Comparison of ENCODE assay signal across 1 cellular context in the genomic region with DNA sequence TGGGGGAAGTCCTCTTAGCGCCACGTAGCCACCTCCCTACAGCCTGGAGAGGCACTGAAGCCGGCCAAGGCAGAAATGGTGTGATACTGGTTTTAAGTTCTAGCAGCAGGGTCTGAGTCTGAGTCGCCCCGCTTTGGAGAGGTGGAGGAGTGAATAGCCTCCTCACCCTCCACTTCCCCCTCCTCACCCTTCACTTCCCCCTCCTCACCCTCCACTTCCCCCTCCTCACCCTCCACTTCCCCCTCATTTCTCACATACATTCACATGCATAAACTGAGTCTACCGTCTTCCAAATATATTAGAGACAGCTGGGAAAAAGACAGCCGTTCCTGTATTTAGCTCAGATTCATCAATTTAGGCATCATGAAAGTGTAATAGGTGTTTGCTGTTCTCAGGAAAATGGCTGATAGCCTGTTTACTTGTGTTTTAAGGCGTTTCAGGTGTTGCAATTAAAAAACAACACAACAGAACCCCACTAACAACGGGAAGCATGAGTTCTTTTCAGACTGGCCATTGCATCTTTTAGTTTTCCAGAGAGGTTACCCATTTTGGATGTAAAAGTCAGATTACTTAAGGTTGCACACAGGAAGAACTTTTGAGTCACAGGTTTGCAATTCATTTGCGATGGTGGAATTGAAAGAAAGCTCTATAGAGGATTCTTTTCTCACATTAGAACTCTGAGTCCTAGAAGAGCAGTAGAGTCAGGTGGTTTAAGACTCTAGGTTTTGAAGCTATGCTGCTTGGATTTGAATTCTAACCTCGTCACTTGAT.
TF ChIP-seq lines count a peak whose summit lies in the region.

No MANE protein-coding gene starts in this region.

TF ChIP-seq in H1, 55 proteins besides CTCF, POLR2A, EP300 and RAD21 (continued from another document):
- no peak for TF ChIP-seq GTF2F1 (IDR thresholded peaks at IDR 0.05; ENCODE audit: borderline replicate concordance, low read depth, low read length)
- no peak for TF ChIP-seq SRF (IDR thresholded peaks at IDR 0.05; ENCODE audit: low read depth, low read length)
- TF ChIP-seq, protein P1, sequence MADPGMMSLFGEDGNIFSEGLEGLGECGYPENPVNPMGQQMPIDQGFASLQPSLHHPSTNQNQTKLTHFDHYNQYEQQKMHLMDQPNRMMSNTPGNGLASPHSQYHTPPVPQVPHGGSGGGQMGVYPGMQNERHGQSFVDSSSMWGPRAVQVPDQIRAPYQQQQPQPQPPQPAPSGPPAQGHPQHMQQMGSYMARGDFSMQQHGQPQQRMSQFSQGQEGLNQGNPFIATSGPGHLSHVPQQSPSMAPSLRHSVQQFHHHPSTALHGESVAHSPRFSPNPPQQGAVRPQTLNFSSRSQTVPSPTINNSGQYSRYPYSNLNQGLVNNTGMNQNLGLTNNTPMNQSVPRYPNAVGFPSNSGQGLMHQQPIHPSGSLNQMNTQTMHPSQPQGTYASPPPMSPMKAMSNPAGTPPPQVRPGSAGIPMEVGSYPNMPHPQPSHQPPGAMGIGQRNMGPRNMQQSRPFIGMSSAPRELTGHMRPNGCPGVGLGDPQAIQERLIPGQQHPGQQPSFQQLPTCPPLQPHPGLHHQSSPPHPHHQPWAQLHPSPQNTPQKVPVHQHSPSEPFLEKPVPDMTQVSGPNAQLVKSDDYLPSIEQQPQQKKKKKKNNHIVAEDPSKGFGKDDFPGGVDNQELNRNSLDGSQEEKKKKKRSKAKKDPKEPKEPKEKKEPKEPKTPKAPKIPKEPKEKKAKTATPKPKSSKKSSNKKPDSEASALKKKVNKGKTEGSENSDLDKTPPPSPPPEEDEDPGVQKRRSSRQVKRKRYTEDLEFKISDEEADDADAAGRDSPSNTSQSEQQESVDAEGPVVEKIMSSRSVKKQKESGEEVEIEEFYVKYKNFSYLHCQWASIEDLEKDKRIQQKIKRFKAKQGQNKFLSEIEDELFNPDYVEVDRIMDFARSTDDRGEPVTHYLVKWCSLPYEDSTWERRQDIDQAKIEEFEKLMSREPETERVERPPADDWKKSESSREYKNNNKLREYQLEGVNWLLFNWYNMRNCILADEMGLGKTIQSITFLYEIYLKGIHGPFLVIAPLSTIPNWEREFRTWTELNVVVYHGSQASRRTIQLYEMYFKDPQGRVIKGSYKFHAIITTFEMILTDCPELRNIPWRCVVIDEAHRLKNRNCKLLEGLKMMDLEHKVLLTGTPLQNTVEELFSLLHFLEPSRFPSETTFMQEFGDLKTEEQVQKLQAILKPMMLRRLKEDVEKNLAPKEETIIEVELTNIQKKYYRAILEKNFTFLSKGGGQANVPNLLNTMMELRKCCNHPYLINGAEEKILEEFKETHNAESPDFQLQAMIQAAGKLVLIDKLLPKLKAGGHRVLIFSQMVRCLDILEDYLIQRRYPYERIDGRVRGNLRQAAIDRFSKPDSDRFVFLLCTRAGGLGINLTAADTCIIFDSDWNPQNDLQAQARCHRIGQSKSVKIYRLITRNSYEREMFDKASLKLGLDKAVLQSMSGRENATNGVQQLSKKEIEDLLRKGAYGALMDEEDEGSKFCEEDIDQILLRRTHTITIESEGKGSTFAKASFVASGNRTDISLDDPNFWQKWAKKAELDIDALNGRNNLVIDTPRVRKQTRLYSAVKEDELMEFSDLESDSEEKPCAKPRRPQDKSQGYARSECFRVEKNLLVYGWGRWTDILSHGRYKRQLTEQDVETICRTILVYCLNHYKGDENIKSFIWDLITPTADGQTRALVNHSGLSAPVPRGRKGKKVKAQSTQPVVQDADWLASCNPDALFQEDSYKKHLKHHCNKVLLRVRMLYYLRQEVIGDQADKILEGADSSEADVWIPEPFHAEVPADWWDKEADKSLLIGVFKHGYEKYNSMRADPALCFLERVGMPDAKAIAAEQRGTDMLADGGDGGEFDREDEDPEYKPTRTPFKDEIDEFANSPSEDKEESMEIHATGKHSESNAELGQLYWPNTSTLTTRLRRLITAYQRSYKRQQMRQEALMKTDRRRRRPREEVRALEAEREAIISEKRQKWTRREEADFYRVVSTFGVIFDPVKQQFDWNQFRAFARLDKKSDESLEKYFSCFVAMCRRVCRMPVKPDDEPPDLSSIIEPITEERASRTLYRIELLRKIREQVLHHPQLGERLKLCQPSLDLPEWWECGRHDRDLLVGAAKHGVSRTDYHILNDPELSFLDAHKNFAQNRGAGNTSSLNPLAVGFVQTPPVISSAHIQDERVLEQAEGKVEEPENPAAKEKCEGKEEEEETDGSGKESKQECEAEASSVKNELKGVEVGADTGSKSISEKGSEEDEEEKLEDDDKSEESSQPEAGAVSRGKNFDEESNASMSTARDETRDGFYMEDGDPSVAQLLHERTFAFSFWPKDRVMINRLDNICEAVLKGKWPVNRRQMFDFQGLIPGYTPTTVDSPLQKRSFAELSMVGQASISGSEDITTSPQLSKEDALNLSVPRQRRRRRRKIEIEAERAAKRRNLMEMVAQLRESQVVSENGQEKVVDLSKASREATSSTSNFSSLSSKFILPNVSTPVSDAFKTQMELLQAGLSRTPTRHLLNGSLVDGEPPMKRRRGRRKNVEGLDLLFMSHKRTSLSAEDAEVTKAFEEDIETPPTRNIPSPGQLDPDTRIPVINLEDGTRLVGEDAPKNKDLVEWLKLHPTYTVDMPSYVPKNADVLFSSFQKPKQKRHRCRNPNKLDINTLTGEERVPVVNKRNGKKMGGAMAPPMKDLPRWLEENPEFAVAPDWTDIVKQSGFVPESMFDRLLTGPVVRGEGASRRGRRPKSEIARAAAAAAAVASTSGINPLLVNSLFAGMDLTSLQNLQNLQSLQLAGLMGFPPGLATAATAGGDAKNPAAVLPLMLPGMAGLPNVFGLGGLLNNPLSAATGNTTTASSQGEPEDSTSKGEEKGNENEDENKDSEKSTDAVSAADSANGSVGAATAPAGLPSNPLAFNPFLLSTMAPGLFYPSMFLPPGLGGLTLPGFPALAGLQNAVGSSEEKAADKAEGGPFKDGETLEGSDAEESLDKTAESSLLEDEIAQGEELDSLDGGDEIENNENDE (IDR thresholded peaks at IDR 0.05; ENCODE audit: insufficient replicate concordance, low read length), result no peak
- no peak for TF ChIP-seq ZNF274 (IDR thresholded peaks at IDR 0.05; ENCODE audit: borderline replicate concordance, extremely low read depth, low read length)
- TF ChIP-seq SIN3A (conservative IDR thresholded peaks at IDR 0.05 in 1 of 2, IDR thresholded peaks at IDR 0.05 in 1 of 2; ENCODE audit: low read depth in 1 of 2, low read length in 2 of 2), result no peak
- no peak for TF ChIP-seq FOSL1 (IDR thresholded peaks at IDR 0.05; ENCODE audit: insufficient read depth, low read depth, low read length)
- no peak for TF ChIP-seq TCF12 (IDR thresholded peaks at IDR 0.05; ENCODE audit: low read depth, low read length)
- TF ChIP-seq JUND (IDR thresholded peaks at IDR 0.05; ENCODE audit: low read length), result no peak
- TF ChIP-seq KDM4A (IDR thresholded peaks at IDR 0.05; ENCODE audit: low read depth, low read length, severe bottlenecking), result no peak
- TF ChIP-seq RFX5 (IDR thresholded peaks at IDR 0.05; ENCODE audit: borderline replicate concordance, low read depth, low read length), result no peak
- no peak for TF ChIP-seq SIX5 (IDR thresholded peaks at IDR 0.05; ENCODE audit: low read depth, low read length)
- TF ChIP-seq RXRA (IDR thresholded peaks at IDR 0.05; ENCODE audit: insufficient read depth, low read depth, low read length), result no peak
- no peak for TF ChIP-seq JUN (IDR thresholded peaks at IDR 0.05; ENCODE audit: low read depth, low read length)
- TF ChIP-seq TEAD4 (IDR thresholded peaks at IDR 0.05; ENCODE audit: low read depth, low read length), result no peak
- TF ChIP-seq RBBP5 (IDR thresholded peaks at IDR 0.05; ENCODE audit: borderline replicate concordance, low read depth, low read length), result no peak
- TF ChIP-seq NRF1 (IDR thresholded peaks at IDR 0.05; ENCODE audit: low read depth, low read length), result no peak
